13 cellular contexts compared by ENCODE assay signal in the genomic region with DNA sequence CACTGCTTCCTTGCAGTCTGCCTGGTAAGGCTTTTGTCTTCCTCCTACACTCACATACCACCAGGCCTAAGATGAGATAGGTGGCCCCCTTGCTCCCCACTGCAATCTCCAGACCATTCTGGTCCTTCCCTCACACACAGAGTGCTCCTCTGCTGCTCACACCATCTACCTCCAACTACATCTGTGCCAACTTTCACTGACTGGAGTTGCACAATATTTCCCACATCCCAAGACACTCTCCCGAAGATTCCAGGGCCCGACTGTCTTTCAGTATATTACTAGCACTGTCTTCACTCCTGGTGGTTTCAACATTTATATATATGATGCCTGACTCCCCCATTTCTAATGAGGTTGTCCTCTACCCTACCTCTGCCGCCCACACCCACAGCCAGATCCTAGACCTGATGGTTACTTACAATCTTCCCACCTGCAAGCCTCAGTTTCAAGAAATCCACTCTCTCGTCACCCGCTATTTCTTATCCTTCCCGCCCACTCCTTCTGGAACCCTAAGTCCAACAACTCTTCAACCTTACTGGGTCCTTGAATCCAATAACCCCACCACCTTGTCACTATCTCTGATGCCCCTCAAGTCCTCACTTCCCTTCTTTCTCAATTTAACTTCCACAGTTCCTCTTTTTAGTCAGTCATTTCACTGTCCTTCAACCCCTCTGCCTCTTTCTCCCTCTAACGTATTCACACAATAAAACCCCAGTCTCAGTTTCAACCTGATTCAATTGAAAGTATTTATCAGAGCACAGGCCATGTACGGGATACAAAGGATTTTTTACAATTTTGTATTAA. TPM values are rescaled to one million over a fixed set of nuclear protein-coding genes. Genes with fewer than 3 reads are reported as not detected.
DNase-seq lines count a peak whose midpoint lies in the region; ATAC-seq, FAIRE-seq and TF ChIP-seq lines count a peak whose summit lies in the region.
"Had no signal": no experiment of that assay in that cellular context is flagged by ENCODE, and none has a peak within 500 bp of the region (broad histone marks: within the 10 kb centered on the region; RNA-seq: fewer than 3 reads in every experiment).

No MANE protein-coding gene starts in this region.

- no peaks in the 10 kb centered on the region for H3K36me3 Mint-ChIP-seq in CD4-positive, alpha-beta T cell (ENCODE audit: low read depth)

- no peak overlapping the region for H3K4me3 Mint-ChIP-seq in CD4-positive, alpha-beta T cell
- H3K4me3 Mint-ChIP-seq: activated naive CD8-positive, alpha-beta T cell; stimulated activated naive CD8-positive, alpha-beta T cell treated with anti-CD3 and anti-CD28 coated beads, Interleukin-15, Interleukin-2, amounts not matched to agents 100 ng/mL and 50 ng/mL, for 24 hours had no signal

- peaks cover 42% of the 10 kb centered on the region for H3K4me1 Mint-ChIP-seq in CD4-positive, alpha-beta T cell (ENCODE audit: low read depth)

- H3K27ac Mint-ChIP-seq in CD4-positive, alpha-beta T cell = no peak overlapping the region
- H3K27ac Mint-ChIP-seq: activated naive CD8-positive, alpha-beta T cell; stimulated activated naive CD8-positive, alpha-beta T cell treated with anti-CD3 and anti-CD28 coated beads, Interleukin-15, Interleukin-2, amounts not matched to agents 100 ng/mL and 50 ng/mL, for 24 hours had no signal

- H3K36me3 ChIP-seq in mucosa of descending colon (ENCODE audit: low read depth) = no peaks in the 10 kb centered on the region
- H3K36me3 ChIP-seq in kidney (ENCODE audit: control insufficient read depth in 1 of 2, insufficient read depth in 2 of 2, low read length in 2 of 2) = no peaks in the 10 kb centered on the region

- no peaks in the 10 kb centered on the region for H3K27me3 ChIP-seq in CD4-positive, alpha-beta T cell (ENCODE audit: control insufficient read depth, insufficient read depth, low read length)

- no peaks in the 10 kb centered on the region for H3K27me3 Mint-ChIP-seq in CD4-positive, alpha-beta T cell
- H3K27me3 Mint-ChIP-seq: activated naive CD8-positive, alpha-beta T cell; stimulated activated naive CD8-positive, alpha-beta T cell treated with anti-CD3 and anti-CD28 coated beads, Interleukin-15, Interleukin-2, amounts not matched to agents 100 ng/mL and 50 ng/mL, for 24 hours had no signal

- H3K27ac ChIP-seq in kidney (ENCODE audit: low read depth in 2 of 2, low read length in 2 of 2) = no peak overlapping the region
- no peak overlapping the region for H3K27ac ChIP-seq in CD4-positive, alpha-beta T cell (ENCODE audit: low read depth, low read length)
- H3K27ac ChIP-seq: epithelial cell of prostate had no signal

- CTCF ChIA-PET in CD4-positive, alpha-beta T cell (lab: Charles Lee) = no interaction called here

- intact Hi-C loops in mucosa of descending colon (cut with DNase I, micrococcal nuclease) = no loop called here
- intact Hi-C loops in kidney (cut with DNase I) = no loop called here
- intact Hi-C loops in CD4-positive, alpha-beta T cell (cut with DNase I, micrococcal nuclease) = no loop called here

- no peak for FAIRE-seq in kidney (lab: Jason Lieb, UNC)

- no peaks in the 10 kb centered on the region for H3K9me3 Mint-ChIP-seq in CD4-positive, alpha-beta T cell
- H3K9me3 Mint-ChIP-seq: stimulated activated naive CD8-positive, alpha-beta T cell treated with anti-CD3 and anti-CD28 coated beads, Interleukin-15, Interleukin-2, amounts not matched to agents 100 ng/mL and 50 ng/mL, for 24 hours had no signal

- H3K4me1 ChIP-seq in mucosa of descending colon (ENCODE audit: low read depth) (no peaks in the 10 kb centered on the region), kidney (ENCODE audit: control insufficient read depth in 1 of 2, insufficient read depth in 1 of 2, low read depth in 1 of 2, low read length in 2 of 2) (peaks cover 0 to 1% of the 10 kb centered on the region in 2 donors)

- ATAC-seq in GM18907 (IDR thresholded peaks at IDR 0.05; ENCODE audit: unreplicated experiment) (peak; percentile 82), HG02610 (IDR thresholded peaks at IDR 0.05; ENCODE audit: unreplicated experiment) (peak; percentile 79), HG03575 (IDR thresholded peaks at IDR 0.05; ENCODE audit: extremely low read depth, insufficient number of reproducible peaks, low FRiP score, unreplicated experiment) (peak; percentile 52), mucosa of descending colon (peak; percentile 11)
- ATAC-seq in CD4-positive, alpha-beta T cell (ENCODE audit: poor library complexity) = no peak

- TF ChIP-seq CTCF in mucosa of descending colon (IDR thresholded peaks at IDR 0.05) (no peak), kidney (IDR thresholded peaks at IDR 0.05; ENCODE audit: borderline replicate concordance, extremely low read depth, insufficient read depth) (no peak)
- no peak for TF ChIP-seq CTCF in CD4-positive, alpha-beta T cell (IDR thresholded peaks at IDR 0.05)

- H3K9me3 ChIP-seq in mucosa of descending colon (no peaks in the 10 kb centered on the region), kidney (ENCODE audit: control insufficient read depth in 1 of 2, low read length in 2 of 2) (no peaks in the 10 kb centered on the region)
- no peaks in the 10 kb centered on the region for H3K9me3 ChIP-seq in CD4-positive, alpha-beta T cell (ENCODE audit: control insufficient read depth, low read length)

- H3K4me3 ChIP-seq in mucosa of descending colon (no peak overlapping the region), kidney (ENCODE audit: low read length in 2 of 2) (no peak overlapping the region)

- DNase-seq in mucosa of descending colon (no peak), HPDE6-E6E7 (ENCODE audit: extremely low spot score) (no peak), SHP77 (lab: John Stamatoyannopoulos, UW) (no peak), kidney (no peak)
- no peak for DNase-seq in CD4-positive, alpha-beta T cell
- DNase-seq: mammary epithelial cell, NCI-H345 had no signal

- POLR2A ChIA-PET in CD4-positive, alpha-beta T cell (lab: Charles Lee) = no interaction called here

- H3K9ac ChIP-seq in kidney (ENCODE audit: low read length in 2 of 2) = no peak overlapping the region

RNA-seq across cellular contexts. Expression of gene RALGAPA2, which starts 21.6 kb away (rescaled TPM):
- total RNA-seq in mucosa of descending colon (10 to 100 TPM; 46.3 to 85.9 (median 66.9) TPM), kidney (66.7 TPM)
- polyA plus RNA-seq in kidney (ENCODE audit: insufficient read depth, low read depth, low replicate concordance) = 5.9 TPM
- total RNA-seq in CD4-positive, alpha-beta T cell = 10 to 100 TPM; 21.2 to 21.9 TPM
